ENCODE assay signal across 17 cellular contexts in genomic region chr18:12631831-12632477, GRCh38. TPM values are rescaled to one million over a fixed set of nuclear protein-coding genes. Genes with fewer than 3 reads are reported as not detected.
DNase-seq lines count a peak whose midpoint lies in the region; ATAC-seq, FAIRE-seq and TF ChIP-seq lines count a peak whose summit lies in the region.
"Had no signal": no experiment of that assay in that cellular context is flagged by ENCODE, and none has a peak within 500 bp of the region (broad histone marks: within the 10 kb centered on the region; RNA-seq: fewer than 3 reads in every experiment).

No MANE protein-coding gene starts in this region.

- H3K27ac ChIP-seq in RWPE1: 0 out of 2 replicates have a peak overlapping the region, but pooled peaks have one; percentile 19
- H3K27ac ChIP-seq in K562 (ENCODE audit: extremely low read depth, low read depth, low read length): peak overlapping the region; percentile 63; the same call in 2 of the 3 replicates
- no peak overlapping the region for H3K27ac ChIP-seq in mesenchymal stem cell (ENCODE audit: low read length, poor library complexity, severe bottlenecking)
- no peak overlapping the region for H3K27ac ChIP-seq in uterus
- H3K27ac ChIP-seq: BLaER1 treated with 17β-estradiol and CSF1 and Interleukin-3, amounts not matched to agents 10 nM and 100 nM had no signal

- no peak overlapping the region for H2BK120ac ChIP-seq in mesenchymal stem cell (ENCODE audit: low read depth, low read length)

- H3K23ac ChIP-seq in mesenchymal stem cell (ENCODE audit: low read length in 2 of 2): no peak overlapping the region

- H3K27me3 ChIP-seq in K562 (ENCODE audit: control insufficient read depth in 2 of 2, insufficient read depth in 2 of 2, low read length in 2 of 2): no peaks in the 10 kb centered on the region
- H3K27me3 ChIP-seq in mesenchymal stem cell (ENCODE audit: control insufficient read depth in 1 of 2, insufficient read depth in 1 of 2, low read length in 2 of 2): no peaks in the 10 kb centered on the region
- no peaks in the 10 kb centered on the region for H3K27me3 ChIP-seq in uterus
- H3K27me3 ChIP-seq: BLaER1 treated with 17β-estradiol and CSF1 and Interleukin-3, amounts not matched to agents 10 nM and 100 nM had no signal

- peak; percentile 42 for FAIRE-seq in K562 (lab: Jason Lieb, UNC)
- FAIRE-seq: GM12892 had no signal

- POLR2A ChIA-PET in RWPE1 (lab: Yijun Ruan, JAX; ENCODE audit: low non-redundant PET): no interaction called here
- POLR2A ChIA-PET in K562 (lab: Yijun Ruan, JAX): no interaction called here

- no peaks in the 10 kb centered on the region for H3K27me3 Mint-ChIP-seq in Calu3 (ENCODE audit: unreplicated experiment)
- no peaks in the 10 kb centered on the region for H3K27me3 Mint-ChIP-seq in activated T-cell treated with anti-CD3 and anti-CD28 coated beads, Interleukin-2, amount 50 U/mL, for 4 hours (ENCODE audit: low read depth)
- H3K27me3 Mint-ChIP-seq: B cell had no signal

- no peak overlapping the region for H3K4ac ChIP-seq in mesenchymal stem cell (ENCODE audit: low read depth in 1 of 2, low read length in 2 of 2)

- TF ChIP-seq RAD21 in K562 (CRISPR knock-in tag; conservative IDR thresholded peaks at IDR 0.05 in 1 of 2, IDR thresholded peaks at IDR 0.05 in 1 of 2): no peak

- H2BK12ac ChIP-seq in mesenchymal stem cell (ENCODE audit: low read length in 2 of 2): no peak overlapping the region

- peaks cover 10% of the 10 kb centered on the region for H3K79me1 ChIP-seq in mesenchymal stem cell (replicated peaks; ENCODE audit: low read length, poor library complexity, severe bottlenecking)

- no peak overlapping the region for H4K8ac ChIP-seq in mesenchymal stem cell (ENCODE audit: low read length)

- H3K14ac ChIP-seq in mesenchymal stem cell (ENCODE audit: low read length in 2 of 2): no peak overlapping the region

- intact Hi-C loops in Calu3 (cut with micrococcal nuclease; ENCODE audit: unreplicated experiment): no loop called here
- intact Hi-C loops in K562 (cut with micrococcal nuclease): no loop called here
- intact Hi-C loops in uterus (cut with DNase I; ENCODE audit: low total_unique reads): no loop called here
- intact Hi-C loops in Right ventricle myocardium inferior (cut with DNase I): no loop called here

- peak overlapping the region; percentile 8 for H2AK5ac ChIP-seq in mesenchymal stem cell (ENCODE audit: low read length, severe bottlenecking)

- no peak overlapping the region for H4K91ac ChIP-seq in mesenchymal stem cell (ENCODE audit: low read length)

- H2AFZ ChIP-seq in K562 (ENCODE audit: low read depth, low read length): peak overlapping the region; percentile 61
- H2AFZ ChIP-seq in mesenchymal stem cell (ENCODE audit: low read depth, low read length): no peak overlapping the region
- H2AFZ ChIP-seq: GM23338 had no signal

- no peak overlapping the region for H3K4me3 Mint-ChIP-seq in Calu3 (ENCODE audit: low read depth, unreplicated experiment)
- no peak overlapping the region for H3K4me3 Mint-ChIP-seq in activated T-cell treated with anti-CD3 and anti-CD28 coated beads, Interleukin-2, amount 50 U/mL, for 4 hours
- H3K4me3 Mint-ChIP-seq: B cell; CD8-positive, alpha-beta T cell; GM23338; HFFc6 had no signal

- in situ Hi-C loops in K562 (cut with MboI): no loop called here

- H3K4me2 ChIP-seq in K562 (ENCODE audit: insufficient read depth, low read length): peak overlapping the region; percentile 68
- no peak overlapping the region for H3K4me2 ChIP-seq in mesenchymal stem cell (ENCODE audit: low read length, poor library complexity, severe bottlenecking)
- H3K4me2 ChIP-seq: BLaER1 treated with 17β-estradiol and CSF1 and Interleukin-3, amounts not matched to agents 10 nM and 100 nM; GM23338 had no signal

- TF ChIP-seq POLR2A in K562 (conservative IDR thresholded peaks at IDR 0.05) (no peak), uterus (IDR thresholded peaks at IDR 0.05) (no peak)

- peak overlapping the region; percentile 59 for H3K27ac Mint-ChIP-seq in Calu3 (ENCODE audit: unreplicated experiment)
- H3K27ac Mint-ChIP-seq: B cell; CD8-positive, alpha-beta T cell; GM23338; HFFc6 had no signal

- H3K9me3 Mint-ChIP-seq in Calu3 (ENCODE audit: low read depth, unreplicated experiment): peaks cover 2% of the 10 kb centered on the region
- no peaks in the 10 kb centered on the region for H3K9me3 Mint-ChIP-seq in activated T-cell treated with anti-CD3 and anti-CD28 coated beads, Interleukin-2, amount 50 U/mL, for 4 hours
- H3K9me3 Mint-ChIP-seq: GM23338 had no signal

- H3K9ac ChIP-seq in K562 (ENCODE audit: insufficient read depth in 1 of 2, low read depth in 2 of 2, low read length in 2 of 2): peak overlapping the region; percentile 24 to 36; a peak in 2 of 4 replicates
- H3K9ac ChIP-seq in mesenchymal stem cell (ENCODE audit: low read length): no peak overlapping the region
- H3K9ac ChIP-seq: BLaER1 treated with 17β-estradiol and CSF1 and Interleukin-3, amounts not matched to agents 10 nM and 100 nM had no signal

- no peaks in the 10 kb centered on the region for H3K36me3 ChIP-seq in K562 (ENCODE audit: control insufficient read depth, insufficient read depth, low read length)
- H3K36me3 ChIP-seq in mesenchymal stem cell (ENCODE audit: control insufficient read depth in 1 of 2, insufficient read depth in 2 of 2, low read depth in 1 of 2, low read length in 2 of 2): peaks cover 3 to 6% of the 10 kb centered on the region in 2 experiments
- no peaks in the 10 kb centered on the region for H3K36me3 ChIP-seq in uterus

- no peaks in the 10 kb centered on the region for H3K79me2 ChIP-seq in K562 (ENCODE audit: control insufficient read depth, insufficient read depth, low read length)

- H3K9me1 ChIP-seq in K562 (ENCODE audit: control insufficient read depth, insufficient read depth, low read length): no peaks in the 10 kb centered on the region

- peaks cover 26% of the 10 kb centered on the region for H3K36me3 Mint-ChIP-seq in Calu3 (ENCODE audit: insufficient read depth, unreplicated experiment)
- no peaks in the 10 kb centered on the region for H3K36me3 Mint-ChIP-seq in activated T-cell treated with anti-CD3 and anti-CD28 coated beads, Interleukin-2, amount 50 U/mL, for 4 hours (ENCODE audit: insufficient read depth)
- H3K36me3 Mint-ChIP-seq: CD8-positive, alpha-beta T cell had no signal

- peaks cover 37% of the 10 kb centered on the region for H3K4me1 Mint-ChIP-seq in Calu3 (ENCODE audit: low read depth, unreplicated experiment)
- H3K4me1 Mint-ChIP-seq in activated T-cell treated with anti-CD3 and anti-CD28 coated beads, Interleukin-2, amount 50 U/mL, for 4 hours (ENCODE audit: low read depth): no peaks in the 10 kb centered on the region
- H3K4me1 Mint-ChIP-seq: B cell had no signal

- H2BK15ac ChIP-seq in mesenchymal stem cell (ENCODE audit: low read depth, poor library complexity, severe bottlenecking): no peak overlapping the region

- H3K4me3 ChIP-seq in K562: no peak overlapping the region
- H3K4me3 ChIP-seq in mesenchymal stem cell (ENCODE audit: insufficient read depth in 1 of 2, low read depth in 1 of 2, low read length in 2 of 2): no peak overlapping the region
- H3K4me3 ChIP-seq in uterus: no peak overlapping the region
- H3K4me3 ChIP-seq: BLaER1 treated with 17β-estradiol and CSF1 and Interleukin-3, amounts not matched to agents 10 nM and 100 nM; GM23338 had no signal

- H3K4me1 ChIP-seq in K562 (replicated peaks in 1 of 2; ENCODE audit: control insufficient read depth in 2 of 2, insufficient read depth in 2 of 2, low read length in 2 of 2) (peaks cover 4 to 7% of the 10 kb centered on the region in 2 experiments; a peak in 3 of 5 replicates), mesenchymal stem cell (ENCODE audit: control insufficient read depth, insufficient read depth, low read depth, low read length) (peaks cover 2% of the 10 kb centered on the region), uterus (no peaks in the 10 kb centered on the region)

- CTCF ChIA-PET in Calu3 (lab: Charles Lee): no interaction called here
- CTCF ChIA-PET in RWPE1 (lab: Yijun Ruan, JAX): interaction anchor here (0.8 kb wide), 1 partner anchor 239 kb away, joined by 4 read pairs; no protein-coding TSS in a partner anchor
- CTCF ChIA-PET in K562 (lab: Yijun Ruan, JAX; ENCODE audit: low intra/inter-chr PET ratio): no interaction called here

- H3K9me3 ChIP-seq in K562 (replicated peaks; ENCODE audit: control insufficient read depth, insufficient read depth, low read depth, low read length): no peaks in the 10 kb centered on the region
- no peaks in the 10 kb centered on the region for H3K9me3 ChIP-seq in mesenchymal stem cell (ENCODE audit: control insufficient read depth, low read length)
- no peaks in the 10 kb centered on the region for H3K9me3 ChIP-seq in uterus

- 16% methylated on average over 6 of the region's 6 CpGs for WGBS in K562 (ENCODE audit: insufficient coverage, low coverage, missing lambda C conversion rate)
- WGBS in mesenchymal stem cell: 66% methylated on average over 5 of the region's 6 CpGs

- H4K20me1 ChIP-seq in K562 (replicated peaks; ENCODE audit: control insufficient read depth, insufficient read depth, low read length): no peaks in the 10 kb centered on the region

- peak; percentile 95 for ATAC-seq in K562
- no peak for ATAC-seq in activated T-cell treated with anti-CD3 and anti-CD28 coated beads, Interleukin-2, amount 50 U/mL, for 4 hours
- ATAC-seq in HG02981 (IDR thresholded peaks at IDR 0.05; ENCODE audit: unreplicated experiment): no peak
- no peak for ATAC-seq in Right ventricle myocardium inferior
- ATAC-seq: CD8-positive, alpha-beta T cell; GM23338; HCT116 had no signal

- no peak overlapping the region for H2BK5ac ChIP-seq in mesenchymal stem cell (ENCODE audit: low read depth, low read length, poor library complexity, severe bottlenecking)

- TF ChIP-seq CTCF in Calu3 (IDR thresholded peaks at IDR 0.05; ENCODE audit: unreplicated experiment) (no peak), RWPE1 (conservative IDR thresholded peaks at IDR 0.05; ENCODE audit: low read depth) (no peak), K562 (IDR thresholded peaks at IDR 0.05 in 2 of 3, conservative IDR thresholded peaks at IDR 0.05 in 1 of 3; ENCODE audit: insufficient read depth in 2 of 3, low read depth in 1 of 3, low read length in 3 of 3) (no peak), uterus (IDR thresholded peaks at IDR 0.05) (no peak)

- no TSS peak for BruUV-seq in Calu3 (replicated peaks; lab: Mats Ljungman, UMichigan)
- no TSS peak for BruUV-seq in K562 (replicated peaks; lab: Mats Ljungman, UMichigan)

- DNase-seq in Calu3: no peak
- no peak for DNase-seq in RWPE1 (ENCODE audit: low spot score)
- DNase-seq in K562 (ENCODE audit: extremely low read depth in 1 of 4, low spot score in 3 of 4): peak in 3 of 4 experiments; percentile 21 to 67 (median 64)
- no peak for DNase-seq in mesenchymal stem cell
- no peak for DNase-seq in activated T-cell treated with anti-CD3 and anti-CD28 coated beads, Interleukin-2, amount 50 U/mL, for 4 hours
- DNase-seq in uterus: no peak
- no peak for DNase-seq in Right ventricle myocardium inferior (ENCODE audit: missing footprints)
- DNase-seq: 8988T; CD8-positive, alpha-beta T cell; DMS 273 treated with DMSO at 0.1 percent for 48 hours; HFFc6 had no signal

- no peak overlapping the region for H3K18ac ChIP-seq in mesenchymal stem cell (ENCODE audit: low read depth in 1 of 2, low read length in 2 of 2)

- no peak for TF ChIP-seq EP300 in K562 (IDR thresholded peaks at IDR 0.05; ENCODE audit: low read length)

RNA-seq across cellular contexts. Expression of gene SPIRE1, which starts 26.0 kb away (rescaled TPM):
- total RNA-seq in Calu3 (2022) (91.7 and 98.6 TPM in 2 replicates), K562 (2014; rRNA removed) (10.0 and 12.7 TPM in 2 replicates), K562 (2014; rRNA removed; fragmentation: Illumina TruSeq; extraction: Trizol) (12.8 and 15.1 TPM in 2 replicates), K562 (2015; rRNA removed; fragmentation: Illumina TruSeq; extraction: Trizol) (11.8 and 13.9 TPM in 2 replicates), K562 (2021) (12.5 and 14.0 TPM in 2 replicates), uterus (10 to 100 TPM; 12.9 to 78.1 (median 27.5) TPM), Right ventricle myocardium inferior (43.7 TPM)
- total RNA-seq in K562 (2011; cell fraction: chromatin; rRNA removed; ENCODE audit: low replicate concordance): 21.5 and 33.5 TPM in 2 replicates
- 3.8 and 7.4 TPM in 2 replicates for total RNA-seq in K562 (2011; cell fraction: nucleolus; rRNA removed)
- total RNA-seq in K562 (2011; cell fraction: nucleoplasm; rRNA removed): 10.1 and 15.6 TPM in 2 replicates
- polyA plus RNA-seq in K562 (2011; rRNA removed) (7.7 and 10.2 TPM in 2 replicates), K562 (2014; fragmentation: Illumina TruSeq; extraction: Trizol) (12.3 and 13.6 TPM in 2 replicates), K562 (2014; fragmentation: Nextera tagmentation; extraction: Ambion mirVana) (1 to 10 TPM; 2.9 to 3.3 TPM), K562 (2014; rRNA removed) (8.0 and 8.1 TPM in 2 replicates)
- 4.0 and 5.0 TPM in 2 replicates for polyA plus RNA-seq in K562 (2011; cell fraction: cytosol; rRNA removed)
- polyA plus RNA-seq in K562 (2011; cell fraction: nucleus; rRNA removed): 8.5 and 9.5 TPM in 2 replicates
- polyA plus RNA-seq in K562 (2012): 7.4 and 12.4 TPM in 2 replicates
- polyA minus RNA-seq in K562 (2011; rRNA and poly(A)+ RNA removed): 14.2 and 18.9 TPM in 2 replicates
- polyA minus RNA-seq in K562 (2011; cell fraction: cytosol; rRNA and poly(A)+ RNA removed): 8.0 and 8.1 TPM in 2 replicates
- 3.5 and 7.7 TPM in 2 replicates for polyA minus RNA-seq in K562 (2011; cell fraction: nucleus; rRNA and poly(A)+ RNA removed)
- polyA plus RNA-seq in mesenchymal stem cell (2013, experiment 1 of 2): 22.1 TPM
- 21.5 TPM for polyA plus RNA-seq in mesenchymal stem cell (2013, experiment 2 of 2)
- total RNA-seq in activated T-cell treated with anti-CD3 and anti-CD28 coated beads, Interleukin-2, amount 50 U/mL, for 4 hours: 1 to 10 TPM; 2.2 to 4.3 (median 3.2) TPM

Comparison
In these comparisons a context has a peak if more than half of its experiments do, and no peak if none do; other contexts are left out.
1. DNase-seq: peak in K562 (3 of 4); none in Calu3 (single experiment), RWPE1 (single experiment), mesenchymal stem cell (single experiment), activated T-cell treated with anti-CD3 and anti-CD28 coated beads, Interleukin-2, amount 50 U/mL, for 4 hours (single experiment), uterus (0 of 2) and Right ventricle myocardium inferior (single experiment).
2. H3K27ac ChIP-seq: peak in RWPE1 (single experiment) and K562 (single experiment); none in mesenchymal stem cell (single experiment) and uterus (0 of 2).